ENCODE assay signal across 27 cellular contexts in genomic region chrX:102883491-102883890, GRCh38. TPM values are rescaled to one million over a fixed set of nuclear protein-coding genes. Genes with fewer than 3 reads are reported as not detected.
"Had no signal": no experiment of that assay in that cellular context is flagged by ENCODE, and none has a peak within 500 bp of the region (broad histone marks: within the 10 kb centered on the region; RNA-seq: fewer than 3 reads in every experiment).

No MANE protein-coding gene starts in this region.

- H3K27me3 ChIP-seq: esophagus squamous epithelium, right atrium auricular region, suprapubic skin, transverse colon, vagina had no signal

- H3K27me3 Mint-ChIP-seq: memory B cell; naive B cell; natural killer cell treated with Interleukin-12 subunit alpha and Interleukin-12 subunit beta and Interleukin-15 and Interleukin-18, amount 100 ng/mL, for 72 hours; progenitor cell of endocrine pancreas; stimulated activated naive CD8-positive, alpha-beta T cell treated with anti-CD3 and anti-CD28 coated beads, Interleukin-15, amount 100 ng/mL, for 72 hours had no signal

- H3K9me3 Mint-ChIP-seq: memory B cell; naive B cell; natural killer cell treated with Interleukin-12 subunit alpha and Interleukin-12 subunit beta and Interleukin-15 and Interleukin-18, amount 100 ng/mL, for 72 hours; stimulated activated naive CD8-positive, alpha-beta T cell treated with anti-CD3 and anti-CD28 coated beads, Interleukin-15, amount 100 ng/mL, for 72 hours had no signal

- H3K9ac ChIP-seq: parathyroid adenoma had no signal

- H3K4me3 ChIP-seq: coronary artery, esophagus squamous epithelium, lower lobe of right lung, mucosa of descending colon, right atrium auricular region, smooth muscle cell, suprapubic skin, transverse colon, vagina had no signal

- H3K4me2 ChIP-seq: smooth muscle cell had no signal

- H3K79me2 ChIP-seq: parathyroid adenoma had no signal

- H3K4me1 Mint-ChIP-seq: memory B cell; mesothelial cell of epicardium; naive B cell; neural crest cell; stimulated activated naive CD8-positive, alpha-beta T cell treated with anti-CD3 and anti-CD28 coated beads, Interleukin-15, amount 100 ng/mL, for 72 hours had no signal

- H3K27ac Mint-ChIP-seq: memory B cell; mesothelial cell of epicardium; natural killer cell treated with Interleukin-12 subunit alpha and Interleukin-12 subunit beta and Interleukin-15 and Interleukin-18, amount 100 ng/mL, for 72 hours; progenitor cell of endocrine pancreas; stimulated activated naive CD8-positive, alpha-beta T cell treated with anti-CD3 and anti-CD28 coated beads, Interleukin-15, amount 100 ng/mL, for 72 hours had no signal

- H3K4me3 Mint-ChIP-seq: memory B cell; mesothelial cell of epicardium; naive B cell; natural killer cell treated with Interleukin-12 subunit alpha and Interleukin-12 subunit beta and Interleukin-15 and Interleukin-18, amount 100 ng/mL, for 72 hours; neural crest cell; stimulated activated naive CD8-positive, alpha-beta T cell treated with anti-CD3 and anti-CD28 coated beads, Interleukin-15, amount 100 ng/mL, for 72 hours had no signal

- H3K27ac ChIP-seq: coronary artery, esophagus squamous epithelium, lower lobe of right lung, parathyroid adenoma, right atrium auricular region, suprapubic skin, transverse colon, vagina had no signal

- DNase-seq: dermis blood vessel endothelial cell; effector memory CD4-positive, alpha-beta T cell; esophagus squamous epithelium; left ventricle myocardium superior; lower lobe of right lung; mucosa of descending colon; naive B cell; stimulated activated CD4-positive, alpha-beta T cell treated with anti-CD3 and anti-CD28 coated beads, Interleukin-12 subunit alpha, Interleukin-12 subunit beta, amount 100 ng/mL, for 4 hours; stimulated activated CD4-positive, alpha-beta T cell treated with anti-CD3 and anti-CD28 coated beads, Interleukin-1b, Interleukin-23, amount 100 ng/mL, for 48 hours; stimulated activated CD4-positive, alpha-beta T cell treated with anti-CD3 and anti-CD28 coated beads, Interleukin-4, amount 100 ng/mL, for 1 hour; stimulated activated CD8-positive, alpha-beta memory T cell treated with anti-CD3 and anti-CD28 coated beads, Interleukin-4, amount 100 ng/mL, for 48 hours; stimulated activated naive CD4-positive, alpha-beta T cell; stimulated activated naive CD8-positive, alpha-beta T cell treated with anti-CD3 and anti-CD28 coated beads, Interleukin-15, amount 100 ng/mL, for 72 hours; transverse colon had no signal

- H3K36me3 ChIP-seq: right atrium auricular region, transverse colon, vagina had no signal

- H3K9me3 ChIP-seq: esophagus squamous epithelium, lower lobe of right lung, mucosa of descending colon, right atrium auricular region, suprapubic skin, transverse colon, vagina had no signal

- H2AFZ ChIP-seq: parathyroid adenoma had no signal

- H3K36me3 Mint-ChIP-seq: natural killer cell treated with Interleukin-12 subunit alpha and Interleukin-12 subunit beta and Interleukin-15 and Interleukin-18, amount 100 ng/mL, for 72 hours had no signal

- ATAC-seq: left ventricle myocardium superior; lower lobe of right lung; mucosa of descending colon; natural killer cell treated with Interleukin-12 subunit alpha and Interleukin-12 subunit beta and Interleukin-15 and Interleukin-18, amount 100 ng/mL, for 72 hours; sciatic nerve; stimulated activated naive CD8-positive, alpha-beta T cell treated with anti-CD3 and anti-CD28 coated beads, Interleukin-15, amount 100 ng/mL, for 72 hours had no signal

- H3K4me1 ChIP-seq: esophagus squamous epithelium, lower lobe of right lung, parathyroid adenoma, right atrium auricular region, suprapubic skin, transverse colon, vagina had no signal

RNA-seq across cellular contexts. Expression of gene RAB40AL, which starts 53.6 kb away (rescaled TPM):
- total RNA-seq: dermis blood vessel endothelial cell, left ventricle myocardium superior, smooth muscle cell had no signal
- polyA plus RNA-seq: keratinocyte, smooth muscle cell had no signal
